Comparison of ENCODE assay signal across 10 cellular contexts in genomic region chr13:90968510-90968909, GRCh38.
DNase-seq lines count a peak whose midpoint lies in the region; ATAC-seq, FAIRE-seq and TF ChIP-seq lines count a peak whose summit lies in the region.
"Had no signal": no experiment of that assay in that cellular context is flagged by ENCODE, and none has a peak within 500 bp of the region (broad histone marks: within the 10 kb centered on the region; RNA-seq: fewer than 3 reads in every experiment).

No MANE protein-coding gene starts in this region.

- H4K91ac ChIP-seq in neuronal stem cell (ENCODE audit: low read depth, low read length, poor library complexity), result no peak overlapping the region

- peak; percentile 58 for TF ChIP-seq CTCF in astrocyte of the spinal cord (IDR thresholded peaks at IDR 0.05; ENCODE audit: low read depth, low read length)

- H2BK12ac ChIP-seq in neuronal stem cell (ENCODE audit: low read length), result no peak overlapping the region

- H3K4me3 ChIP-seq in astrocyte of the spinal cord (ENCODE audit: low read depth, low read length) (no peak overlapping the region), neuronal stem cell (ENCODE audit: low read length in 2 of 2) (no peak overlapping the region)

- no peak for ATAC-seq in HG03095 (IDR thresholded peaks at IDR 0.05; ENCODE audit: unreplicated experiment)
- ATAC-seq in GM21515 (IDR thresholded peaks at IDR 0.05; ENCODE audit: unreplicated experiment), result no peak
- ATAC-seq: activated CD8-positive, alpha-beta memory T cell treated with anti-CD3 and anti-CD28 coated beads, Interleukin-2, amount 10 ng/mL, durations not matched to agents 7 days and 5 days had no signal

- no peak overlapping the region for H3K4me2 ChIP-seq in neuronal stem cell (ENCODE audit: insufficient read depth, low read length, poor library complexity, severe bottlenecking)

- H3K27me3 ChIP-seq in neuronal stem cell (ENCODE audit: control insufficient read depth in 3 of 3, insufficient read depth in 3 of 3, low read depth in 1 of 3, low read length in 3 of 3), result no peaks in the 10 kb centered on the region

- no peak for FAIRE-seq in GM19239 (lab: Jason Lieb, UNC)

- H2BK5ac ChIP-seq in neuronal stem cell (ENCODE audit: low read length), result no peak overlapping the region

- H2BK120ac ChIP-seq in neuronal stem cell (ENCODE audit: low read depth, low read length), result no peak overlapping the region

- no CpG with 5 or more reads among the region's 1 CpG for WGBS in neuronal stem cell (ENCODE audit: extremely low coverage in 2 of 2, insufficient read length in 2 of 2, insufficient replicate concordance in 1 of 2), 2 donors

- H2BK15ac ChIP-seq in neuronal stem cell (ENCODE audit: low read length), result no peak overlapping the region

- no peak overlapping the region for H4K8ac ChIP-seq in neuronal stem cell (ENCODE audit: low read depth, low read length)

- H3K4me1 ChIP-seq in neuronal stem cell (ENCODE audit: control insufficient read depth in 2 of 2, insufficient read depth in 1 of 2, low read depth in 1 of 2, low read length in 2 of 2), result no peaks in the 10 kb centered on the region

- no peaks in the 10 kb centered on the region for H3K79me1 ChIP-seq in neuronal stem cell (ENCODE audit: low read depth, low read length)

- H3K9ac ChIP-seq in neuronal stem cell (ENCODE audit: low read depth, low read length, poor library complexity), result no peak overlapping the region

- H3K23ac ChIP-seq in neuronal stem cell (ENCODE audit: low read depth, low read length, poor library complexity), result no peak overlapping the region

- in situ Hi-C loops in astrocyte of the spinal cord (cut with HindIII; ENCODE audit: low sequenced_read_pairs), result no loop called here

- H2AK5ac ChIP-seq in neuronal stem cell (ENCODE audit: low read depth, low read length), result no peak overlapping the region

- H2AFZ ChIP-seq in neuronal stem cell (ENCODE audit: low read length), result no peak overlapping the region

- no peak overlapping the region for H3K4ac ChIP-seq in neuronal stem cell (ENCODE audit: low read length)

- DNase-seq in NCI-H1417 (lab: John Stamatoyannopoulos, UW) (peak; percentile 18 to 81 (median 44)), NCI-H1417 treated with DMSO at 0.1 percent for 48 hours (lab: John Stamatoyannopoulos, UW) (no peak), M059J (ENCODE audit: low read depth) (peak; percentile 2), astrocyte of the spinal cord (ENCODE audit: low read depth, low spot score) (peak; percentile 17), neuronal stem cell (ENCODE audit: low spot score) (peak; percentile 5), GM19239 (ENCODE audit: insufficient read length, low spot score) (no peak)
- DNase-seq: activated CD8-positive, alpha-beta memory T cell treated with anti-CD3 and anti-CD28 coated beads, Interleukin-2, amount 10 ng/mL, durations not matched to agents 7 days and 5 days; stimulated activated CD4-positive, alpha-beta T cell treated with anti-CD3 and anti-CD28 coated beads, Interleukin-4, amount 100 ng/mL, for 1 hour had no signal

- H3K18ac ChIP-seq in neuronal stem cell (ENCODE audit: low read length), result no peak overlapping the region

- no peak overlapping the region for H3K27ac ChIP-seq in neuronal stem cell (replicated peaks; ENCODE audit: low read length)

- H3K9me3 ChIP-seq in neuronal stem cell (replicated peaks in 1 of 2; ENCODE audit: control insufficient read depth in 2 of 2, insufficient read depth in 1 of 2, low read depth in 1 of 2, low read length in 2 of 2), result no peaks in the 10 kb centered on the region

- H3K14ac ChIP-seq in neuronal stem cell (ENCODE audit: low read length), result no peak overlapping the region

- no peaks in the 10 kb centered on the region for H3K36me3 ChIP-seq in neuronal stem cell (replicated peaks in 1 of 2; ENCODE audit: control insufficient read depth in 2 of 2, insufficient read depth in 2 of 2, low read length in 2 of 2)

Comparison
In these comparisons a context has a peak if more than half of its experiments do, and no peak if none do; other contexts are left out.
1. DNase-seq: peak in NCI-H1417 (3 of 3), M059J (single experiment), astrocyte of the spinal cord (single experiment) and neuronal stem cell (single experiment); none in NCI-H1417 treated with DMSO at 0.1 percent for 48 hours (single experiment) and GM19239 (single experiment).